20 cellular contexts compared by ENCODE assay signal in the genomic region with DNA sequence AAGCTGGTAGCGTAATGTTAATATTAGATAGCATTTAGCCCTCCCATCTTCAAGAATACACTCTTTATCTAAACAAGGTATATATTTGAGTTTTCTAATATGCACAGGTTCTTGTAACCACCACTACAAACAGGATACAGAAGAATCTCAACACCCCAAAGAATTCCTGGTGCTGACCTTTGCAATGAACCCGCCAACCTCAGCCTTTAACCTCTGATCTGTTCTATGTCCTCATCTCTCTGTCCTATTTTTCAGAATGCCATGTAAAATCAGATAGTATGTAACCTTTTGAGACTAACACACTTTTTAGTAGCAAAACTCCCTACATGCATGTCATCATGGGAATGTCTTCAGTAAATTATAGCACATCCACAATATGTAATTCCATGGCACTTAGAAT.
"Had no signal": no experiment of that assay in that cellular context is flagged by ENCODE, and none has a peak within 500 bp of the region (broad histone marks: within the 10 kb centered on the region; RNA-seq: fewer than 3 reads in every experiment).

No MANE protein-coding gene starts in this region.

- FAIRE-seq: small intestine had no signal

- ATAC-seq: activated CD4-positive, CD25-positive, alpha-beta regulatory T cell treated with anti-CD3 and anti-CD28 coated beads, Interleukin-2, amount 50 U/mL, for 24 hours; activated CD8-positive, alpha-beta T cell treated with anti-CD3 and anti-CD28 coated beads, Interleukin-2, amount 10 ng/mL, durations not matched to agents 7 days and 5 days; foreskin keratinocyte; lower lobe of right lung; mucosa of descending colon; sciatic nerve; stimulated activated effector memory CD8-positive, alpha-beta T cell treated with anti-CD3 and anti-CD28 coated beads, Interleukin-12 subunit alpha, Interleukin-12 subunit beta, amount 100 ng/mL, for 72 hours had no signal

- H3K9me3 ChIP-seq: lower lobe of right lung, mucosa of descending colon, thoracic aorta, upper lobe of left lung had no signal

- H3K9me3 Mint-ChIP-seq: stimulated activated effector memory CD8-positive, alpha-beta T cell treated with anti-CD3 and anti-CD28 coated beads, Interleukin-12 subunit alpha, Interleukin-12 subunit beta, amount 100 ng/mL, for 72 hours had no signal

- H3K4me1 ChIP-seq: foreskin keratinocyte had no signal

- H3K27ac ChIP-seq: epithelial cell of prostate, foreskin keratinocyte, lower lobe of right lung, thoracic aorta, upper lobe of left lung had no signal

- H3K27ac Mint-ChIP-seq: activated CD8-positive, alpha-beta T cell treated with anti-CD3 and anti-CD28 coated beads, Interleukin-2, amount 10 ng/mL, durations not matched to agents 7 days and 5 days; activated naive CD8-positive, alpha-beta T cell treated with anti-CD3 and anti-CD28 coated beads, Interleukin-2, amount 10 ng/mL, durations not matched to agents 7 days and 5 days; stimulated activated effector memory CD8-positive, alpha-beta T cell treated with anti-CD3 and anti-CD28 coated beads, Interleukin-12 subunit alpha, Interleukin-12 subunit beta, amount 100 ng/mL, for 72 hours had no signal

- H3K27me3 Mint-ChIP-seq: activated naive CD8-positive, alpha-beta T cell treated with anti-CD3 and anti-CD28 coated beads, Interleukin-2, amount 10 ng/mL, durations not matched to agents 7 days and 5 days had no signal

- DNase-seq: activated CD4-positive, alpha-beta T cell treated with anti-CD3 and anti-CD28 coated beads, Interleukin-2, amount 50 U/mL, for 1 hour; activated CD8-positive, alpha-beta T cell treated with anti-CD3 and anti-CD28 coated beads, Interleukin-2, amount 10 ng/mL, durations not matched to agents 7 days and 5 days; activated naive CD4-positive, alpha-beta T cell; activated naive CD8-positive, alpha-beta T cell treated with anti-CD3 and anti-CD28 coated beads, Interleukin-2, amount 10 ng/mL, durations not matched to agents 7 days and 5 days; amygdala; cortex of kidney; foreskin keratinocyte; kidney; lower lobe of right lung; mesendoderm; mucosa of descending colon; nucleus accumbens; small intestine; stimulated activated CD4-positive, alpha-beta T cell treated with anti-CD3 and anti-CD28 coated beads, Interleukin-2, amount 100 ng/mL, for 24 hours; upper lobe of left lung had no signal

- H3K36me3 ChIP-seq: lower lobe of right lung, thoracic aorta, upper lobe of left lung had no signal

- H3K4me3 Mint-ChIP-seq: activated CD8-positive, alpha-beta T cell treated with anti-CD3 and anti-CD28 coated beads, Interleukin-2, amount 10 ng/mL, durations not matched to agents 7 days and 5 days; activated naive CD8-positive, alpha-beta T cell treated with anti-CD3 and anti-CD28 coated beads, Interleukin-2, amount 10 ng/mL, durations not matched to agents 7 days and 5 days; stimulated activated effector memory CD8-positive, alpha-beta T cell treated with anti-CD3 and anti-CD28 coated beads, Interleukin-12 subunit alpha, Interleukin-12 subunit beta, amount 100 ng/mL, for 72 hours had no signal

- H3K27me3 ChIP-seq: foreskin keratinocyte, upper lobe of left lung had no signal

- H3K4me3 ChIP-seq: lower lobe of right lung, mucosa of descending colon, thoracic aorta, upper lobe of left lung had no signal
